In the genomic region with DNA sequence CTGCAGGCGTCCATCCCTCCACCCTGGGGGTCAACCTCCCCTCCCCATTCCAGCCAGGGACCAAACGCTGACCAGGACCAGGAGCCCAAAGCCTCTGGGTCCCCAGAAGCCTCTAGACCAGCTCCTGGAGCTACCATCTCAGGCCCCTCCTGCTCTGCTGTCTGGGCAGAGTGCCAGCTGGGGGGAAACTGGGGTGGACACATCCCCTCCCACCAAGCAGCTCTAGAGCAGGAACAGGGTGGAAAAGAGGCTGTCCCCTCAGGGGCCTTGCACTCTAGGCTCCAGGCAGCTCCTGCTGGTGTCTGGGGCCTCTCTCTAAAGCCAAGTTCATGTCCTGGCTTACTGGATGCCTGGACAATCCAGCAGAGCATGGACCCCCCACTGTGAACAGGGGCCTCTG, we compare ENCODE assay signal across 1 cellular context.
TF ChIP-seq lines count a peak whose summit lies in the region.

No MANE protein-coding gene starts in this region.

TF ChIP-seq in H1, 55 proteins besides CTCF, POLR2A, EP300 and RAD21:
- TF ChIP-seq BRCA1 (IDR thresholded peaks at IDR 0.05; ENCODE audit: low read depth, low read length) = no peak
- no peak for TF ChIP-seq CBX8 (IDR thresholded peaks at IDR 0.05; ENCODE audit: borderline replicate concordance, low read depth, low read length)
- no peak for TF ChIP-seq SIX5 (IDR thresholded peaks at IDR 0.05; ENCODE audit: low read depth, low read length)
- TF ChIP-seq, protein P1, sequence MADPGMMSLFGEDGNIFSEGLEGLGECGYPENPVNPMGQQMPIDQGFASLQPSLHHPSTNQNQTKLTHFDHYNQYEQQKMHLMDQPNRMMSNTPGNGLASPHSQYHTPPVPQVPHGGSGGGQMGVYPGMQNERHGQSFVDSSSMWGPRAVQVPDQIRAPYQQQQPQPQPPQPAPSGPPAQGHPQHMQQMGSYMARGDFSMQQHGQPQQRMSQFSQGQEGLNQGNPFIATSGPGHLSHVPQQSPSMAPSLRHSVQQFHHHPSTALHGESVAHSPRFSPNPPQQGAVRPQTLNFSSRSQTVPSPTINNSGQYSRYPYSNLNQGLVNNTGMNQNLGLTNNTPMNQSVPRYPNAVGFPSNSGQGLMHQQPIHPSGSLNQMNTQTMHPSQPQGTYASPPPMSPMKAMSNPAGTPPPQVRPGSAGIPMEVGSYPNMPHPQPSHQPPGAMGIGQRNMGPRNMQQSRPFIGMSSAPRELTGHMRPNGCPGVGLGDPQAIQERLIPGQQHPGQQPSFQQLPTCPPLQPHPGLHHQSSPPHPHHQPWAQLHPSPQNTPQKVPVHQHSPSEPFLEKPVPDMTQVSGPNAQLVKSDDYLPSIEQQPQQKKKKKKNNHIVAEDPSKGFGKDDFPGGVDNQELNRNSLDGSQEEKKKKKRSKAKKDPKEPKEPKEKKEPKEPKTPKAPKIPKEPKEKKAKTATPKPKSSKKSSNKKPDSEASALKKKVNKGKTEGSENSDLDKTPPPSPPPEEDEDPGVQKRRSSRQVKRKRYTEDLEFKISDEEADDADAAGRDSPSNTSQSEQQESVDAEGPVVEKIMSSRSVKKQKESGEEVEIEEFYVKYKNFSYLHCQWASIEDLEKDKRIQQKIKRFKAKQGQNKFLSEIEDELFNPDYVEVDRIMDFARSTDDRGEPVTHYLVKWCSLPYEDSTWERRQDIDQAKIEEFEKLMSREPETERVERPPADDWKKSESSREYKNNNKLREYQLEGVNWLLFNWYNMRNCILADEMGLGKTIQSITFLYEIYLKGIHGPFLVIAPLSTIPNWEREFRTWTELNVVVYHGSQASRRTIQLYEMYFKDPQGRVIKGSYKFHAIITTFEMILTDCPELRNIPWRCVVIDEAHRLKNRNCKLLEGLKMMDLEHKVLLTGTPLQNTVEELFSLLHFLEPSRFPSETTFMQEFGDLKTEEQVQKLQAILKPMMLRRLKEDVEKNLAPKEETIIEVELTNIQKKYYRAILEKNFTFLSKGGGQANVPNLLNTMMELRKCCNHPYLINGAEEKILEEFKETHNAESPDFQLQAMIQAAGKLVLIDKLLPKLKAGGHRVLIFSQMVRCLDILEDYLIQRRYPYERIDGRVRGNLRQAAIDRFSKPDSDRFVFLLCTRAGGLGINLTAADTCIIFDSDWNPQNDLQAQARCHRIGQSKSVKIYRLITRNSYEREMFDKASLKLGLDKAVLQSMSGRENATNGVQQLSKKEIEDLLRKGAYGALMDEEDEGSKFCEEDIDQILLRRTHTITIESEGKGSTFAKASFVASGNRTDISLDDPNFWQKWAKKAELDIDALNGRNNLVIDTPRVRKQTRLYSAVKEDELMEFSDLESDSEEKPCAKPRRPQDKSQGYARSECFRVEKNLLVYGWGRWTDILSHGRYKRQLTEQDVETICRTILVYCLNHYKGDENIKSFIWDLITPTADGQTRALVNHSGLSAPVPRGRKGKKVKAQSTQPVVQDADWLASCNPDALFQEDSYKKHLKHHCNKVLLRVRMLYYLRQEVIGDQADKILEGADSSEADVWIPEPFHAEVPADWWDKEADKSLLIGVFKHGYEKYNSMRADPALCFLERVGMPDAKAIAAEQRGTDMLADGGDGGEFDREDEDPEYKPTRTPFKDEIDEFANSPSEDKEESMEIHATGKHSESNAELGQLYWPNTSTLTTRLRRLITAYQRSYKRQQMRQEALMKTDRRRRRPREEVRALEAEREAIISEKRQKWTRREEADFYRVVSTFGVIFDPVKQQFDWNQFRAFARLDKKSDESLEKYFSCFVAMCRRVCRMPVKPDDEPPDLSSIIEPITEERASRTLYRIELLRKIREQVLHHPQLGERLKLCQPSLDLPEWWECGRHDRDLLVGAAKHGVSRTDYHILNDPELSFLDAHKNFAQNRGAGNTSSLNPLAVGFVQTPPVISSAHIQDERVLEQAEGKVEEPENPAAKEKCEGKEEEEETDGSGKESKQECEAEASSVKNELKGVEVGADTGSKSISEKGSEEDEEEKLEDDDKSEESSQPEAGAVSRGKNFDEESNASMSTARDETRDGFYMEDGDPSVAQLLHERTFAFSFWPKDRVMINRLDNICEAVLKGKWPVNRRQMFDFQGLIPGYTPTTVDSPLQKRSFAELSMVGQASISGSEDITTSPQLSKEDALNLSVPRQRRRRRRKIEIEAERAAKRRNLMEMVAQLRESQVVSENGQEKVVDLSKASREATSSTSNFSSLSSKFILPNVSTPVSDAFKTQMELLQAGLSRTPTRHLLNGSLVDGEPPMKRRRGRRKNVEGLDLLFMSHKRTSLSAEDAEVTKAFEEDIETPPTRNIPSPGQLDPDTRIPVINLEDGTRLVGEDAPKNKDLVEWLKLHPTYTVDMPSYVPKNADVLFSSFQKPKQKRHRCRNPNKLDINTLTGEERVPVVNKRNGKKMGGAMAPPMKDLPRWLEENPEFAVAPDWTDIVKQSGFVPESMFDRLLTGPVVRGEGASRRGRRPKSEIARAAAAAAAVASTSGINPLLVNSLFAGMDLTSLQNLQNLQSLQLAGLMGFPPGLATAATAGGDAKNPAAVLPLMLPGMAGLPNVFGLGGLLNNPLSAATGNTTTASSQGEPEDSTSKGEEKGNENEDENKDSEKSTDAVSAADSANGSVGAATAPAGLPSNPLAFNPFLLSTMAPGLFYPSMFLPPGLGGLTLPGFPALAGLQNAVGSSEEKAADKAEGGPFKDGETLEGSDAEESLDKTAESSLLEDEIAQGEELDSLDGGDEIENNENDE (IDR thresholded peaks at IDR 0.05; ENCODE audit: insufficient replicate concordance, low read length) = no peak
- TF ChIP-seq SRF (IDR thresholded peaks at IDR 0.05; ENCODE audit: low read depth, low read length) = no peak
- TF ChIP-seq ZNF274 (IDR thresholded peaks at IDR 0.05; ENCODE audit: borderline replicate concordance, extremely low read depth, low read length) = no peak
